7 cellular contexts compared by ENCODE assay signal in genomic region chr17:38663125-38663751, GRCh38.
DNase-seq lines count a peak whose midpoint lies in the region; ATAC-seq and TF ChIP-seq lines count a peak whose summit lies in the region.

No MANE protein-coding gene starts in this region.

- H3K36me3 ChIP-seq in iPS DF 6.9 (ENCODE audit: control insufficient read depth, insufficient read depth, low read length), result no peaks in the 10 kb centered on the region

- H3K4me3 ChIP-seq in astrocyte of the cerebellum (ENCODE audit: low read depth, low read length), result no peak overlapping the region
- no peak overlapping the region for H3K4me3 ChIP-seq in iPS DF 6.9 (ENCODE audit: low read length)

- no peaks in the 10 kb centered on the region for H3K4me1 ChIP-seq in iPS DF 6.9 (ENCODE audit: control insufficient read depth, insufficient read depth, low read length)

- DNase-seq in NCI-H1092 (lab: John Stamatoyannopoulos, UW), result peak; percentile 75
- peak; percentile 73 to 88 for DNase-seq in SHP77 (lab: John Stamatoyannopoulos, UW)
- no peak for DNase-seq in astrocyte of the cerebellum (ENCODE audit: low read depth)
- DNase-seq in iPS DF 6.9 (ENCODE audit: low read depth, low spot score), result peak; percentile 90
- DNase-seq in stimulated activated CD4-positive, alpha-beta T cell treated with anti-CD3 and anti-CD28 coated beads, Interleukin-2, amount 100 ng/mL, for 4 hours (ENCODE audit: low read depth), result peak; percentile 24

- WGBS in iPS DF 6.9 (ENCODE audit: insufficient coverage, insufficient read length), result no CpG with 5 or more reads among the region's 9 CpGs

- no peak overlapping the region for H3K27ac ChIP-seq in iPS DF 6.9 (ENCODE audit: low read length)

- no peak for ATAC-seq in HG03135 (IDR thresholded peaks at IDR 0.05; ENCODE audit: unreplicated experiment)

- H3K9me3 ChIP-seq in iPS DF 6.9 (ENCODE audit: control insufficient read depth, insufficient read depth, low read length), result no peaks in the 10 kb centered on the region

- TF ChIP-seq CTCF in GM12801 (IDR thresholded peaks at IDR 0.05; ENCODE audit: extremely low read depth, insufficient read length) (peak; percentile 27), astrocyte of the cerebellum (IDR thresholded peaks at IDR 0.05; ENCODE audit: low read depth, low read length, missing control alignments) (peak; percentile 82)

- in situ Hi-C loops in astrocyte of the cerebellum (cut with HindIII; ENCODE audit: low sequenced_read_pairs), result no loop called here

- H3K27me3 ChIP-seq in iPS DF 6.9 (ENCODE audit: control insufficient read depth, insufficient read depth, low read length), result peaks cover 7% of the 10 kb centered on the region
